20 cellular contexts compared by ENCODE assay signal in the genomic region with DNA sequence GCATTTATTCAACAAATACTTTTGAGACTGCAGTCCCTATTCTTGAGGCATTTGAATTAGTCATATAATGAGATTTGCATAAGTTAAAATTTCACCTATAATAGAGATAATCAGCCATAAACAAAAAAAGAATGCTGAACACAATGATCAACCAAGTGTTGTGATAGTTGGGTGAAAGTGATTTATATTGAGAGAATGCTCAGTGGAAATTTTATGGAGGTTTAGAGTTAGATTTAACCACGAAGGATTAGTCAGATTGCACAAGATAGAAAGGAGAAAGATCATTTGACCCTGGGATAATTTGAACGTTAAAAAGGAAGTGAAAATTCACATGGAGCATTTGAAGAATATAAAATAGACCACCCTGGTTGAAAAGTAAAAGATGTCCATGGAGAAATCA.
"Had no signal": no experiment of that assay in that cellular context is flagged by ENCODE, and none has a peak within 500 bp of the region (broad histone marks: within the 10 kb centered on the region; RNA-seq: fewer than 3 reads in every experiment).

No MANE protein-coding gene starts in this region.

- ATAC-seq: effector memory CD8-positive, alpha-beta T cell; gastroesophageal sphincter; left colon; left ventricle myocardium superior; naive thymus-derived CD4-positive, alpha-beta T cell; right lobe of liver; stimulated activated naive B cell treated with anti-CD40 and anti-IgM and Interleukin-4, amounts not matched to agents 10 μg/mL and 1 μg/mL and 100 μg/mL, for 72 hours had no signal

- DNase-seq: effector memory CD8-positive, alpha-beta T cell; glutamatergic neuron; immature natural killer cell; left colon; left ventricle myocardium superior; mesenchymal stem cell; midbrain; naive thymus-derived CD4-positive, alpha-beta T cell; nephron progenitor cell; retina; right lobe of liver; spleen; stimulated activated CD4-positive, alpha-beta T cell treated with anti-CD3 and anti-CD28 coated beads, Interleukin-15, amount 100 ng/mL, for 24 hours; stimulated activated CD4-positive, alpha-beta T cell treated with anti-CD3 and anti-CD28 coated beads, Interleukin-1b, Interleukin-23, amount 100 ng/mL, for 48 hours; stimulated activated CD4-positive, alpha-beta T cell treated with anti-CD3 and anti-CD28 coated beads, Interleukin-4, amount 100 ng/mL, for 4 hours; stimulated activated naive B cell treated with anti-CD40 and anti-IgM and Interleukin-4, amounts not matched to agents 10 μg/mL and 1 μg/mL and 100 μg/mL, for 72 hours; stomach; substantia nigra; transverse colon had no signal
